In the genomic region with DNA sequence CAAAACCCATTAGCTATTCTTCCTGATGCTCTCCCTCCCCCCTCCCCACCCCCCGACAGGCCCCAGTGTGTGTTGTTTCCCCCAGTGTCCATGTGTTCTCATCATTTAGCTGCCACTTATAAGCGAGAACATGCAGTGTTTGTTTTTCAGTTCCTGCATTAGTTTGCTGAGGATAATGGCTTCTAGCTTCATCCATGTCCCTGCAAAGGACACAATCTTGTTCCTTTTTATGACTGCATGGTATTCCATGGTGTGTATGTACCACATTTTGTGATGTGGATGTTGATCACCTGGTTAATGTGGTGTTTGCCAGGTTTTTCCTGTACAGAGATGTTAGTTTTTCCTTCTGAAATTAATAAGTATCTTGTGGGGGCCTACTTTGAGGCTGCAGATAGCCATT, we compare ENCODE assay signal across 8 cellular contexts. TPM values are rescaled to one million over a fixed set of nuclear protein-coding genes. Genes with fewer than 3 reads are reported as not detected.
"Had no signal": no experiment of that assay in that cellular context is flagged by ENCODE, and none has a peak within 500 bp of the region (broad histone marks: within the 10 kb centered on the region; RNA-seq: fewer than 3 reads in every experiment).

No MANE protein-coding gene starts in this region.

- H3K4me2 ChIP-seq: KMS-11 had no signal

- ATAC-seq: HepG2, K562 had no signal

- FAIRE-seq: HepG2, HTR-8/SVneo, K562 had no signal

- H3K27ac ChIP-seq: HL-60, KMS-11 had no signal

- DNase-seq: IMR-90, KG1 had no signal

- H3K4me3 ChIP-seq: K562 had no signal

RNA-seq across cellular contexts. Expression of gene TDRD12, which starts 31.5 kb away (rescaled TPM):
- total RNA-seq: K562 had no signal
- polyA plus RNA-seq: IgD-negative memory B cell had no signal
